Comparison of ENCODE assay signal across 8 cellular contexts in genomic region chr17:67779098-67779672, GRCh38. TPM values are rescaled to one million over a fixed set of nuclear protein-coding genes. Genes with fewer than 3 reads are reported as not detected.
DNase-seq lines count a peak whose midpoint lies in the region; ATAC-seq, FAIRE-seq and TF ChIP-seq lines count a peak whose summit lies in the region.

No MANE protein-coding gene starts in this region.

- peak overlapping the region; percentile 95 for H2AFZ ChIP-seq in endothelial cell of umbilical vein (ENCODE audit: low read depth, low read length)

- no peak overlapping the region for H3K4me2 ChIP-seq in endothelial cell of umbilical vein (ENCODE audit: insufficient read depth, low read length)

- CTCF ChIA-PET in CD4-positive, alpha-beta memory T cell (lab: Charles Lee; ENCODE audit: partially characterized antibody) = interaction anchor here (1.2 kb wide), 1 partner anchor 23 kb away, joined by 4 read pairs; no protein-coding TSS in a partner anchor
- CTCF ChIA-PET in HEK293T (lab: Yijun Ruan, JAX) (interaction anchor here (0.7 to 1.1 kb wide), 2 partner anchors 9 to 338 kb away, joined by 3 to 4 read pairs; no protein-coding TSS in a partner anchor), endothelial cell of umbilical vein (lab: Charles Lee) (interaction anchor here (1.3 kb wide), 1 partner anchor 15 kb away, joined by 3 read pairs; no protein-coding TSS in a partner anchor)

- H3K27me3 Mint-ChIP-seq in CD4-positive, alpha-beta memory T cell = peaks cover 0 to 2% of the 10 kb centered on the region in 2 donors
- no peaks in the 10 kb centered on the region for H3K27me3 Mint-ChIP-seq in nephron (ENCODE audit: low read depth)

- no TSS peak for BruUV-seq in endothelial cell of umbilical vein (replicated peaks; lab: Mats Ljungman, UMichigan)

- peak overlapping the region in 1 of 8 donors; percentile 61 for H3K4me3 Mint-ChIP-seq in CD4-positive, alpha-beta memory T cell
- no peak overlapping the region for H3K4me3 Mint-ChIP-seq in nephron

- H3K36me3 ChIP-seq in CD4-positive, alpha-beta memory T cell (ENCODE audit: insufficient read depth, low read length) = no peaks in the 10 kb centered on the region
- no peaks in the 10 kb centered on the region for H3K36me3 ChIP-seq in endothelial cell of umbilical vein (ENCODE audit: control insufficient read depth in 2 of 2, extremely low read depth in 1 of 2, insufficient read depth in 2 of 2, low read length in 2 of 2)

- no peaks in the 10 kb centered on the region for H3K4me1 Mint-ChIP-seq in CD4-positive, alpha-beta memory T cell
- H3K4me1 Mint-ChIP-seq in nephron = peaks cover 5% of the 10 kb centered on the region

- TF ChIP-seq POLR2A in endothelial cell of umbilical vein (IDR thresholded peaks at IDR 0.05; ENCODE audit: low read depth, low read length) = no peak

- H3K27me3 ChIP-seq in CD4-positive, alpha-beta memory T cell (ENCODE audit: insufficient read depth, low read length) = no peaks in the 10 kb centered on the region
- H3K27me3 ChIP-seq in endothelial cell of umbilical vein (ENCODE audit: control insufficient read depth in 2 of 2, insufficient read depth in 2 of 2, low read length in 2 of 2) = no peaks in the 10 kb centered on the region

- H3K4me1 ChIP-seq in CD4-positive, alpha-beta memory T cell (ENCODE audit: insufficient read depth, low read length) = no peaks in the 10 kb centered on the region
- H3K4me1 ChIP-seq in endothelial cell of umbilical vein (ENCODE audit: control insufficient read depth, extremely low read depth, insufficient read depth, low read length) = peaks cover 3% of the 10 kb centered on the region

- peak; percentile 67 for FAIRE-seq in endothelial cell of umbilical vein (lab: Jason Lieb, UNC)

- no peak for ATAC-seq in GM21526 (IDR thresholded peaks at IDR 0.05; ENCODE audit: low FRiP score, unreplicated experiment)

- no peaks in the 10 kb centered on the region for H3K9me3 ChIP-seq in CD4-positive, alpha-beta memory T cell (ENCODE audit: control insufficient read depth in 1 of 2, low read length in 2 of 2)
- H3K9me3 ChIP-seq in endothelial cell of umbilical vein (replicated peaks; ENCODE audit: control insufficient read depth, insufficient read depth, low read length) = no peaks in the 10 kb centered on the region

- H3K27ac ChIP-seq in CD4-positive, alpha-beta memory T cell (ENCODE audit: low read depth, low read length) = no peak overlapping the region
- H3K27ac ChIP-seq in endothelial cell of umbilical vein (ENCODE audit: insufficient read depth, low read depth, low read length) = no peak overlapping the region

- no peaks in the 10 kb centered on the region for H3K36me3 Mint-ChIP-seq in CD4-positive, alpha-beta memory T cell
- no peaks in the 10 kb centered on the region for H3K36me3 Mint-ChIP-seq in nephron (ENCODE audit: low read depth)

- H3K79me2 ChIP-seq in endothelial cell of umbilical vein (ENCODE audit: control insufficient read depth, insufficient read depth, low read length) = no peaks in the 10 kb centered on the region

- peak overlapping the region in 1 of 7 donors; percentile 41 for H3K27ac Mint-ChIP-seq in CD4-positive, alpha-beta memory T cell
- no peak overlapping the region for H3K27ac Mint-ChIP-seq in nephron

- POLR2A ChIA-PET in CD4-positive, alpha-beta memory T cell (lab: Charles Lee; ENCODE audit: partially characterized antibody) = no interaction called here
- POLR2A ChIA-PET in HEK293T (lab: Yijun Ruan, JAX) (no interaction called here), endothelial cell of umbilical vein (lab: Charles Lee) (interaction anchor here (0.6 kb wide), 1 partner anchor 127 kb away, joined by 3 read pairs; no protein-coding TSS in a partner anchor)

- H3K9me1 ChIP-seq in endothelial cell of umbilical vein (replicated peaks; ENCODE audit: control insufficient read depth, extremely low read depth, insufficient read depth, low read length) = no peaks in the 10 kb centered on the region

- no peaks in the 10 kb centered on the region for H4K20me1 ChIP-seq in endothelial cell of umbilical vein (replicated peaks; ENCODE audit: control insufficient read depth, extremely low read depth, insufficient read depth, low read length)

- TF ChIP-seq CTCF in endothelial cell of umbilical vein (IDR thresholded peaks at IDR 0.05; ENCODE audit: extremely low read depth in 1 of 2, insufficient read depth in 1 of 2, low read depth in 1 of 2, low read length in 2 of 2) (peak; percentile 66 to 73), nephron (IDR thresholded peaks at IDR 0.05; ENCODE audit: unreplicated experiment in 3 of 3) (peak; percentile 39 to 42 (median 39))

- peak in 4 of 5 donors; percentile 7 to 19 (median 12) for DNase-seq in CD4-positive, alpha-beta memory T cell
- DNase-seq in HEK293T (ENCODE audit: extremely low spot score) (peak; percentile 83), T-helper 1 cell (peak in 3 of 5 donors; percentile 1 to 39 (median 12)), endothelial cell of umbilical vein (ENCODE audit: low read depth, low spot score) (peak; percentile 33), hippocampal formation (lab: John Stamatoyannopoulos, UW) (no peak)
- DNase-seq in central memory CD4-positive, alpha-beta T cell = no peak

- dilution Hi-C loops in endothelial cell of umbilical vein (cut with MboI; ENCODE audit: extremely low pct_ligation_motif_present, low sequenced_read_pairs) = no loop called here

- no peak overlapping the region for H3K4me3 ChIP-seq in CD4-positive, alpha-beta memory T cell (ENCODE audit: low read length in 2 of 2)
- H3K4me3 ChIP-seq in endothelial cell of umbilical vein (replicated peaks in 1 of 3; ENCODE audit: insufficient read depth in 1 of 3, low read depth in 1 of 3, low read length in 3 of 3) = no peak overlapping the region

- no peak overlapping the region for H3K9ac ChIP-seq in endothelial cell of umbilical vein (replicated peaks; ENCODE audit: extremely low read depth, insufficient read depth, low read length)

- intact Hi-C loops in CD4-positive, alpha-beta memory T cell (cut with micrococcal nuclease) = no loop called here
- intact Hi-C loops in endothelial cell of umbilical vein (cut with micrococcal nuclease) = loop anchor here (1.0 to 5.0 kb wide), 2 partner anchors 62 to 402 kb away; partner anchors contain the start of genes NOL11 and PITPNC1

- H3K9me3 Mint-ChIP-seq in CD4-positive, alpha-beta memory T cell = peaks cover 0 to 3% (median 0%) of the 10 kb centered on the region in 8 donors
- H3K9me3 Mint-ChIP-seq in nephron = no peaks in the 10 kb centered on the region

TF ChIP-seq in HEK293T, 16 proteins besides CTCF, POLR2A, EP300 and RAD21:
- TF ChIP-seq SP1 (IDR thresholded peaks at IDR 0.05) = no peak
- TF ChIP-seq HDGF (IDR thresholded peaks at IDR 0.05; ENCODE audit: borderline replicate concordance) = no peak
- no peak for TF ChIP-seq ELF4 (IDR thresholded peaks at IDR 0.05)
- TF ChIP-seq FOXM1 (IDR thresholded peaks at IDR 0.05; ENCODE audit: borderline replicate concordance) = peak; percentile 64; the same call in 1 of the 2 replicates

TF ChIP-seq in endothelial cell of umbilical vein, 7 proteins besides CTCF, POLR2A, EP300 and RAD21:
- TF ChIP-seq POLR2AphosphoS5 (IDR thresholded peaks at IDR 0.05; ENCODE audit: insufficient read depth, low read depth, low read length) (no peak), GATA2 (IDR thresholded peaks at IDR 0.05; ENCODE audit: insufficient read depth, insufficient read length, low read depth, low read length) (no peak), EZH2 (IDR thresholded peaks at IDR 0.05; ENCODE audit: borderline replicate concordance, low read depth, low read length, severe bottlenecking) (no peak), MYC (IDR thresholded peaks at IDR 0.05; ENCODE audit: low read depth, low read length) (no peak), FOS (IDR thresholded peaks at IDR 0.05; ENCODE audit: borderline replicate concordance, insufficient read depth, low read length) (no peak), MAX (IDR thresholded peaks at IDR 0.05; ENCODE audit: insufficient read depth, insufficient read length) (no peak), JUN (IDR thresholded peaks at IDR 0.05; ENCODE audit: borderline replicate concordance, insufficient read depth, insufficient read length, low read depth) (no peak)

RNA-seq across cellular contexts. Expression of gene BPTF, which starts 46.1 kb away (rescaled TPM):
- 100 to 1,000 TPM; 182 to 187 TPM for total RNA-seq in CD4-positive, alpha-beta memory T cell
- polyA plus RNA-seq in CD4-positive, alpha-beta memory T cell = 10 to 100 TPM in 1 of 2 donors, 1 to 10 TPM in 1; 2.4 to 29.6 TPM
- 78.6 and 88.1 TPM in 2 replicates for total RNA-seq in endothelial cell of umbilical vein
- 41.0 and 47.7 TPM in 2 replicates for polyA plus RNA-seq in endothelial cell of umbilical vein
- polyA plus RNA-seq in endothelial cell of umbilical vein (2011; cell fraction: cytosol; rRNA removed) = 37.8 and 41.5 TPM in 2 replicates
- 88.1 and 105 TPM in 2 replicates for polyA plus RNA-seq in endothelial cell of umbilical vein (2011; cell fraction: nucleus; rRNA removed)
- polyA plus RNA-seq in endothelial cell of umbilical vein (2012) = 40.8 and 51.1 TPM in 2 replicates
- polyA minus RNA-seq in endothelial cell of umbilical vein = 111 and 121 TPM in 2 replicates
- 41.9 TPM for polyA minus RNA-seq in endothelial cell of umbilical vein (2011; cell fraction: cytosol; rRNA and poly(A)+ RNA removed)
- polyA minus RNA-seq in endothelial cell of umbilical vein (2011; cell fraction: nucleus; rRNA and poly(A)+ RNA removed) = 139 and 186 TPM in 2 replicates

Comparison
In these comparisons a context has a peak if more than half of its experiments do, and no peak if none do; other contexts are left out.
1. DNase-seq: peak in CD4-positive, alpha-beta memory T cell (4 of 5), HEK293T (single experiment), T-helper 1 cell (3 of 5) and endothelial cell of umbilical vein (single experiment); none in hippocampal formation (0 of 2) and central memory CD4-positive, alpha-beta T cell (single experiment).